ENCODE assay signal across 8 cellular contexts in the genomic region with DNA sequence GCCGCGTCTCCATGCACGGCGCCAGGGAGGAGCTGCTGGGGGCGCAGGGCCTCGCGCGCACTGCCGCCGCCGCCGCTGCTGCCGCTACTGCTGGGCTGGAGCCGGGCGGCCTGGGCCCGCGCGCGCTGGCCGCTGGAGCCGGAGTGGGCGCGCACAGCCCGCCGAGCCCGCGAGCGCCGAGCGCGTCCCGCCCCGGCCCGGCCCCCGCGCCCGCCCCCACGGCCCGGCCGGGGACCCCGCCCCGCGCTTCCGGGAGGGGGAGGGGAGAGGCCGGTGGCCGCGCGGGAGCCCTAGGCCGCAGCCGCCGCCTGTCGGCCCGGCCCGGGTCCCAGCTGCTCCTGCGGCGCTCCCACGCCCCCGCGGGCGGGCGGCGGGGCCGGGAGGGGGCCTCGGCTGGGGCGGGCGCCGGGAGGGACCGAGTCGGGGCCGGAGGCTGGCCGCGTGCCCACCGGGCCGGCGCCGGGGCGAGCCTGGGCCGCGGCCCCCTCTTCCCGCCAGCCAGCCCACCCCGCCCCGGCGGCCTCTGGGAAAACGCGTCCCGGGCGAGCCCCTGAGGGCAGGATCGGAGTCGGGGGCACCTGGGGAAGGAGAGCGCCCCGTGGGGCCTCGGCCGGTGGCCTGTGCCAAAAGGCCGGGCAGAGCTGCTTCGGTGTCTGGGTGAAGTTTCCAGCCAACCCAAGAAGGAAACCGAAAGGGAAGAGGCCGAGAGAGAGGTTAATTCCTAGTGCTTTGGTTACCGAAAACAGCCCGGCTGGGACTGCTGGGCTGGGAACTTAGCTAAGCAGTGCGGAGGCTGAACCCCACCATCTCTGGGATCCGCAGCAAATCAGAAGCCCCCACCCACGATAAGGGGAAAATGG. TPM values are rescaled to one million over a fixed set of nuclear protein-coding genes. Genes with fewer than 3 reads are reported as not detected.
DNase-seq lines count a peak whose midpoint lies in the region; ATAC-seq and TF ChIP-seq lines count a peak whose summit lies in the region.

STK24 (minus strand) TSS at position 145 of the 860 bp plus-strand sequence. CDS start 321 bp downstream, outside the sequence.

- peaks cover 38% of the 10 kb centered on the region for H3K4me1 Mint-ChIP-seq in activated T-cell treated with anti-CD3 and anti-CD28 coated beads, Interleukin-2, amount 50 U/mL, for 4 hours (ENCODE audit: low read depth)

- H3K9ac ChIP-seq in BLaER1 treated with 17β-estradiol and CSF1 and Interleukin-3, amounts not matched to agents 10 nM and 100 nM, result peak within 1 kb of the TSS; percentile 96 to 99 (median 98)
- peak within 1 kb of the TSS; percentile 93 for H3K9ac ChIP-seq in NT2/D1 (ENCODE audit: insufficient read length, low read depth)
- H3K9ac ChIP-seq in mucosa of rectum (ENCODE audit: low read depth in 1 of 2, low read length in 2 of 2), result peak within 1 kb of the TSS; percentile 87 to 94

- peak within 1 kb of the TSS; percentile 89 for H3K4me3 Mint-ChIP-seq in activated T-cell treated with anti-CD3 and anti-CD28 coated beads, Interleukin-2, amount 50 U/mL, for 4 hours

- H3K27me3 ChIP-seq in BLaER1 treated with 17β-estradiol and CSF1 and Interleukin-3, amounts not matched to agents 10 nM and 100 nM, result no peaks in the 10 kb centered on the region
- H3K27me3 ChIP-seq in NT2/D1 (ENCODE audit: insufficient read depth, insufficient read length), result no peaks in the 10 kb centered on the region
- H3K27me3 ChIP-seq in mucosa of rectum (ENCODE audit: control insufficient read depth in 2 of 2, insufficient read depth in 2 of 2, low read length in 2 of 2), result no peaks in the 10 kb centered on the region
- H3K27me3 ChIP-seq in stomach, result no peaks in the 10 kb centered on the region

- TF ChIP-seq CTCF in stomach (IDR thresholded peaks at IDR 0.05), result no peak

- peak; percentile 34 for TF ChIP-seq POLR2A in erythroblast (IDR thresholded peaks at IDR 0.05; ENCODE audit: low read length)
- TF ChIP-seq POLR2A in stomach (IDR thresholded peaks at IDR 0.05), result no peak

- TF ChIP-seq EP300 in stomach (IDR thresholded peaks at IDR 0.05), result no peak

- H3K36me3 ChIP-seq in BLaER1 treated with 17β-estradiol and CSF1 and Interleukin-3, amounts not matched to agents 10 nM and 100 nM, result peaks cover 0 to 5% (median 0%) of the 10 kb centered on the region in 11 experiments; a peak in 5 of 22 replicates
- no peaks in the 10 kb centered on the region for H3K36me3 ChIP-seq in NT2/D1 (ENCODE audit: insufficient read depth, insufficient read length, low read length)
- H3K36me3 ChIP-seq in mucosa of rectum (ENCODE audit: control insufficient read depth in 2 of 2, insufficient read depth in 2 of 2, low read length in 2 of 2), result no peaks in the 10 kb centered on the region
- no peaks in the 10 kb centered on the region for H3K36me3 ChIP-seq in stomach

- WGBS in stomach, 5 donors, result 1 to 2% (median 1%) methylated on average over 14 to 101 of the region's 102 CpGs

- H3K4me2 ChIP-seq in BLaER1 treated with 17β-estradiol and CSF1 and Interleukin-3, amounts not matched to agents 10 nM and 100 nM, result peak within 1 kb of the TSS; percentile 89 to 98 (median 95)

- DNase-seq in NT2/D1 (ENCODE audit: low read depth, low spot score) (no peak), erythroblast (lab: John Stamatoyannopoulos, UW) (peak; percentile 81 to 91), stomach (peak; percentile 77)
- DNase-seq in activated T-cell treated with anti-CD3 and anti-CD28 coated beads, Interleukin-2, amount 50 U/mL, for 4 hours, result peak; percentile 52

- H3K36me3 Mint-ChIP-seq in activated T-cell treated with anti-CD3 and anti-CD28 coated beads, Interleukin-2, amount 50 U/mL, for 4 hours (ENCODE audit: insufficient read depth), result peaks cover 4% of the 10 kb centered on the region

- peak within 1 kb of the TSS; percentile 98 to 100 (median 98) for H3K4me3 ChIP-seq in BLaER1 treated with 17β-estradiol and CSF1 and Interleukin-3, amounts not matched to agents 10 nM and 100 nM
- H3K4me3 ChIP-seq in NT2/D1 (ENCODE audit: insufficient read length, low read depth) (peak within 1 kb of the TSS; percentile 73), mucosa of rectum (ENCODE audit: low read length in 2 of 2) (peak within 1 kb of the TSS; percentile 85 to 90), stomach (peak within 1 kb of the TSS; percentile 77 to 96 (median 92))

- H3K27ac ChIP-seq in BLaER1 treated with 17β-estradiol and CSF1 and Interleukin-3, amounts not matched to agents 10 nM and 100 nM, result peak within 1 kb of the TSS; percentile 94 to 99 (median 98)
- H3K27ac ChIP-seq in mucosa of rectum (ENCODE audit: low read depth in 2 of 2, low read length in 2 of 2) (peak within 1 kb of the TSS; percentile 96 to 97), stomach (peak within 1 kb of the TSS; percentile 94 to 99 (median 98))

- H3K9me3 ChIP-seq in BLaER1 treated with 17β-estradiol and CSF1 and Interleukin-3, amounts not matched to agents 10 nM and 100 nM (replicated peaks in 1 of 11), result no peaks in the 10 kb centered on the region
- H3K9me3 ChIP-seq in NT2/D1 (ENCODE audit: insufficient read depth, low read length) (no peaks in the 10 kb centered on the region), mucosa of rectum (ENCODE audit: control insufficient read depth in 2 of 2, low read length in 2 of 2) (no peaks in the 10 kb centered on the region), stomach (no peaks in the 10 kb centered on the region)

- H3K9me3 Mint-ChIP-seq in activated T-cell treated with anti-CD3 and anti-CD28 coated beads, Interleukin-2, amount 50 U/mL, for 4 hours, result no peaks in the 10 kb centered on the region

- H4K20me1 ChIP-seq in BLaER1 treated with 17β-estradiol and CSF1 and Interleukin-3, amounts not matched to agents 10 nM and 100 nM, result peaks cover 36 to 46% (median 44%) of the 10 kb centered on the region in 11 experiments

- peak; percentile 73 for ATAC-seq in GM18909 (IDR thresholded peaks at IDR 0.05; ENCODE audit: poor library complexity, unreplicated experiment)
- peak; percentile 52 for ATAC-seq in HG03108 (IDR thresholded peaks at IDR 0.05; ENCODE audit: unreplicated experiment)
- peak; percentile 63 to 66 for ATAC-seq in activated T-cell treated with anti-CD3 and anti-CD28 coated beads, Interleukin-2, amount 50 U/mL, for 4 hours

- H3K27me3 Mint-ChIP-seq in activated T-cell treated with anti-CD3 and anti-CD28 coated beads, Interleukin-2, amount 50 U/mL, for 4 hours (ENCODE audit: low read depth), result no peaks in the 10 kb centered on the region

- H3K4me1 ChIP-seq in BLaER1 treated with 17β-estradiol and CSF1 and Interleukin-3, amounts not matched to agents 10 nM and 100 nM, result peaks cover 38 to 59% (median 39%) of the 10 kb centered on the region in 10 experiments
- peaks cover 3% of the 10 kb centered on the region for H3K4me1 ChIP-seq in NT2/D1 (ENCODE audit: insufficient read depth, insufficient read length)
- H3K4me1 ChIP-seq in mucosa of rectum (ENCODE audit: control insufficient read depth in 2 of 2, insufficient read depth in 2 of 2, low read length in 2 of 2), result peaks cover 24 to 27% of the 10 kb centered on the region in 2 donors
- H3K4me1 ChIP-seq in stomach, result peaks cover 18 to 68% (median 48%) of the 10 kb centered on the region in 4 donors

- intact Hi-C loops in stomach (cut with DNase I; ENCODE audit: low total_unique reads), result no loop called here

RNA-seq across cellular contexts. Expression of gene STK24, which starts in this region (rescaled TPM):
- 100 to 1,000 TPM; 135 to 152 (median 142) TPM for total RNA-seq in activated T-cell treated with anti-CD3 and anti-CD28 coated beads, Interleukin-2, amount 50 U/mL, for 4 hours
- total RNA-seq in stomach, result 100 to 1,000 TPM in 1 of 5 donors, 10 to 100 TPM in 4; 33.0 to 104 (median 58.9) TPM
- polyA plus RNA-seq in stomach, result 100 to 1,000 TPM in 1 of 3 donors, 10 to 100 TPM in 2; 59.2 to 139 (median 59.8) TPM
